In genomic region chr14:103818870-103819269, GRCh38 we compare ENCODE assay signal across 24 cellular contexts. TPM values are rescaled to one million over a fixed set of nuclear protein-coding genes. Genes with fewer than 3 reads are reported as not detected.
DNase-seq lines count a peak whose midpoint lies in the region; ATAC-seq and TF ChIP-seq lines count a peak whose summit lies in the region.
"Had no signal": no experiment of that assay in that cellular context is flagged by ENCODE, and none has a peak within 500 bp of the region (broad histone marks: within the 10 kb centered on the region; RNA-seq: fewer than 3 reads in every experiment).

No MANE protein-coding gene starts in this region.

- H3K36me3 ChIP-seq in CD4-positive, CD25-positive, alpha-beta regulatory T cell (ENCODE audit: control insufficient read depth, insufficient read depth, low read length) = no peaks in the 10 kb centered on the region
- H3K36me3 ChIP-seq in CD8-positive, alpha-beta T cell (ENCODE audit: insufficient read depth, low read length) = no peaks in the 10 kb centered on the region
- no peaks in the 10 kb centered on the region for H3K36me3 ChIP-seq in naive thymus-derived CD4-positive, alpha-beta T cell (ENCODE audit: control insufficient read depth in 2 of 3, insufficient read depth in 3 of 3, low read length in 3 of 3)
- H3K36me3 ChIP-seq in tibial artery = no peaks in the 10 kb centered on the region
- H3K36me3 ChIP-seq: BLaER1 treated with 17β-estradiol and CSF1 and Interleukin-3, amounts not matched to agents 10 nM and 100 nM; SJCRH30; tibial nerve had no signal

- no peaks in the 10 kb centered on the region for H3K9me3 ChIP-seq in CD4-positive, CD25-positive, alpha-beta regulatory T cell (ENCODE audit: control insufficient read depth in 2 of 2, low read length in 2 of 2)
- H3K9me3 ChIP-seq in CD8-positive, alpha-beta T cell (ENCODE audit: low read length) = no peaks in the 10 kb centered on the region
- no peaks in the 10 kb centered on the region for H3K9me3 ChIP-seq in naive thymus-derived CD4-positive, alpha-beta T cell (ENCODE audit: control insufficient read depth in 2 of 3, low read length in 3 of 3)
- no peaks in the 10 kb centered on the region for H3K9me3 ChIP-seq in tibial artery
- H3K9me3 ChIP-seq: BLaER1 treated with 17β-estradiol and CSF1 and Interleukin-3, amounts not matched to agents 10 nM and 100 nM; SJCRH30; tibial nerve had no signal

- no peak for TF ChIP-seq CTCF in CD8-positive, alpha-beta T cell (IDR thresholded peaks at IDR 0.05)
- TF ChIP-seq CTCF in tibial artery (IDR thresholded peaks at IDR 0.05) = no peak

- no peaks in the 10 kb centered on the region for H3K27me3 ChIP-seq in CD4-positive, CD25-positive, alpha-beta regulatory T cell (ENCODE audit: control insufficient read depth, insufficient read depth, low read length)
- H3K27me3 ChIP-seq in CD8-positive, alpha-beta T cell (ENCODE audit: insufficient read depth, low read length) = no peaks in the 10 kb centered on the region
- no peaks in the 10 kb centered on the region for H3K27me3 ChIP-seq in naive thymus-derived CD4-positive, alpha-beta T cell (ENCODE audit: control insufficient read depth in 2 of 2, insufficient read depth in 2 of 2, low read length in 2 of 2)
- no peaks in the 10 kb centered on the region for H3K27me3 ChIP-seq in tibial artery
- H3K27me3 ChIP-seq: BLaER1 treated with 17β-estradiol and CSF1 and Interleukin-3, amounts not matched to agents 10 nM and 100 nM; SJCRH30; tibial nerve had no signal

- peak overlapping the region in 2 of 3 donors; percentile 74 to 84 for H3K27ac Mint-ChIP-seq in CD4-positive, CD25-positive, alpha-beta regulatory T cell
- H3K27ac Mint-ChIP-seq in CD8-positive, alpha-beta T cell = peak overlapping the region; percentile 74
- H3K27ac Mint-ChIP-seq in effector memory CD8-positive, alpha-beta T cell = peak overlapping the region; percentile 63 to 72
- H3K27ac Mint-ChIP-seq in naive thymus-derived CD4-positive, alpha-beta T cell = peak overlapping the region in 7 of 9 donors; percentile 1 to 65 (median 57)
- H3K27ac Mint-ChIP-seq: activated CD8-positive, alpha-beta T cell treated with anti-CD3 and anti-CD28 coated beads for 36 hours; activated naive CD8-positive, alpha-beta T cell treated with anti-CD3 and anti-CD28 coated beads, Interleukin-2, amount 50 U/mL, for 24 hours; stimulated activated naive CD8-positive, alpha-beta T cell treated with anti-CD3 and anti-CD28 coated beads, Interleukin-15, Interleukin-2, amounts not matched to agents 100 ng/mL and 50 ng/mL, for 24 hours had no signal

- no peaks in the 10 kb centered on the region for H3K36me3 Mint-ChIP-seq in CD4-positive, CD25-positive, alpha-beta regulatory T cell
- no peaks in the 10 kb centered on the region for H3K36me3 Mint-ChIP-seq in CD8-positive, alpha-beta T cell
- peaks cover 3% of the 10 kb centered on the region for H3K36me3 Mint-ChIP-seq in effector memory CD8-positive, alpha-beta T cell (ENCODE audit: insufficient read depth)
- H3K36me3 Mint-ChIP-seq in naive thymus-derived CD4-positive, alpha-beta T cell = peaks cover 0 to 3% (median 0%) of the 10 kb centered on the region in 5 donors
- H3K36me3 Mint-ChIP-seq: IgD-negative memory B cell had no signal

- DNase-seq in CD4-positive, CD25-positive, alpha-beta regulatory T cell = no peak
- DNase-seq in CD8-positive, alpha-beta T cell = no peak
- no peak for DNase-seq in effector memory CD8-positive, alpha-beta T cell
- no peak for DNase-seq in naive thymus-derived CD4-positive, alpha-beta T cell
- DNase-seq in tibial artery = no peak
- no peak for DNase-seq in hepatic stellate cell (ENCODE audit: low spot score)
- DNase-seq: activated CD4-positive, alpha-beta T cell treated with anti-CD3 and anti-CD28 coated beads for 1 hour; activated CD8-positive, alpha-beta T cell treated with anti-CD3 and anti-CD28 coated beads for 36 hours; activated gamma-delta T cell; activated naive CD8-positive, alpha-beta T cell treated with anti-CD3 and anti-CD28 coated beads, Interleukin-2, amount 50 U/mL, for 24 hours; activated T-cell treated with anti-CD3 and anti-CD28 coated beads for 4 hours; EL; HCEC 1CT; mesenchymal stem cell; NCI-H1105; NCI-H187 treated with DMSO at 0.1 percent for 48 hours; NCI-H2227 treated with DMSO at 0.1 percent for 48 hours; SJCRH30 had no signal

- peaks cover 20 to 54% (median 29%) of the 10 kb centered on the region in 4 donors for H3K4me1 Mint-ChIP-seq in CD4-positive, CD25-positive, alpha-beta regulatory T cell
- H3K4me1 Mint-ChIP-seq in CD8-positive, alpha-beta T cell (ENCODE audit: low read depth) = peaks cover 49% of the 10 kb centered on the region
- peaks cover 15 to 33% of the 10 kb centered on the region in 2 donors for H3K4me1 Mint-ChIP-seq in effector memory CD8-positive, alpha-beta T cell (ENCODE audit: low read depth in 2 of 2)
- H3K4me1 Mint-ChIP-seq in naive thymus-derived CD4-positive, alpha-beta T cell = peaks cover 0 to 52% (median 47%) of the 10 kb centered on the region in 7 donors

- CTCF ChIA-PET in CD8-positive, alpha-beta T cell (lab: Charles Lee) = interaction anchor here (1.4 to 4.0 kb wide), 2 partner anchors 10 to 92 kb away, joined by 4 to 17 read pairs; no protein-coding TSS in a partner anchor
- CTCF ChIA-PET in naive thymus-derived CD4-positive, alpha-beta T cell (lab: Charles Lee) = interaction anchor here (3.9 kb wide), 1 partner anchor 10 kb away, joined by 16 read pairs; no protein-coding TSS in a partner anchor

- intact Hi-C loops in CD8-positive, alpha-beta T cell (cut with DNase I, micrococcal nuclease) = no loop called here
- intact Hi-C loops in naive thymus-derived CD4-positive, alpha-beta T cell (cut with micrococcal nuclease) = no loop called here
- intact Hi-C loops in tibial artery (cut with DNase I; ENCODE audit: low total_unique reads) = no loop called here

- POLR2A ChIA-PET in CD8-positive, alpha-beta T cell (lab: Charles Lee) = no interaction called here
- POLR2A ChIA-PET in naive thymus-derived CD4-positive, alpha-beta T cell (lab: Charles Lee) = no interaction called here

- H3K27me3 Mint-ChIP-seq in CD4-positive, CD25-positive, alpha-beta regulatory T cell = no peaks in the 10 kb centered on the region
- no peaks in the 10 kb centered on the region for H3K27me3 Mint-ChIP-seq in CD8-positive, alpha-beta T cell (ENCODE audit: low read depth)
- H3K27me3 Mint-ChIP-seq in effector memory CD8-positive, alpha-beta T cell = no peaks in the 10 kb centered on the region
- H3K27me3 Mint-ChIP-seq in naive thymus-derived CD4-positive, alpha-beta T cell = peaks cover 0 to 7% (median 0%) of the 10 kb centered on the region in 5 donors
- H3K27me3 Mint-ChIP-seq: activated CD8-positive, alpha-beta T cell treated with anti-CD3 and anti-CD28 coated beads for 36 hours; IgD-negative memory B cell; progenitor cell of endocrine pancreas; stimulated activated naive CD8-positive, alpha-beta T cell treated with anti-CD3 and anti-CD28 coated beads, Interleukin-15, Interleukin-2, amounts not matched to agents 100 ng/mL and 50 ng/mL, for 24 hours had no signal

- no peak for ATAC-seq in CD4-positive, CD25-positive, alpha-beta regulatory T cell (ENCODE audit: low read depth in 2 of 2)
- ATAC-seq in CD8-positive, alpha-beta T cell = no peak
- no peak for ATAC-seq in effector memory CD8-positive, alpha-beta T cell (replicated peaks)
- no peak for ATAC-seq in naive thymus-derived CD4-positive, alpha-beta T cell
- ATAC-seq in GM19455 (IDR thresholded peaks at IDR 0.05; ENCODE audit: unreplicated experiment) = no peak
- ATAC-seq: activated naive CD8-positive, alpha-beta T cell treated with anti-CD3 and anti-CD28 coated beads, Interleukin-2, amount 50 U/mL, for 24 hours had no signal

- no peaks in the 10 kb centered on the region for H3K9me3 Mint-ChIP-seq in CD4-positive, CD25-positive, alpha-beta regulatory T cell
- no peaks in the 10 kb centered on the region for H3K9me3 Mint-ChIP-seq in CD8-positive, alpha-beta T cell
- H3K9me3 Mint-ChIP-seq in effector memory CD8-positive, alpha-beta T cell = no peaks in the 10 kb centered on the region
- no peaks in the 10 kb centered on the region for H3K9me3 Mint-ChIP-seq in naive thymus-derived CD4-positive, alpha-beta T cell
- H3K9me3 Mint-ChIP-seq: activated CD8-positive, alpha-beta T cell treated with anti-CD3 and anti-CD28 coated beads for 36 hours; activated naive CD8-positive, alpha-beta T cell treated with anti-CD3 and anti-CD28 coated beads, Interleukin-2, amount 50 U/mL, for 24 hours; stimulated activated naive CD8-positive, alpha-beta T cell treated with anti-CD3 and anti-CD28 coated beads, Interleukin-15, Interleukin-2, amounts not matched to agents 100 ng/mL and 50 ng/mL, for 24 hours had no signal

- peaks cover 5% of the 10 kb centered on the region for H3K4me1 ChIP-seq in CD4-positive, CD25-positive, alpha-beta regulatory T cell (ENCODE audit: control insufficient read depth, insufficient read depth, low read length, poor library complexity, severe bottlenecking)
- peaks cover 27% of the 10 kb centered on the region for H3K4me1 ChIP-seq in CD8-positive, alpha-beta T cell (ENCODE audit: insufficient read depth, low read length)
- H3K4me1 ChIP-seq in naive thymus-derived CD4-positive, alpha-beta T cell (ENCODE audit: control insufficient read depth in 2 of 2, insufficient read depth in 2 of 2, low read length in 2 of 2) = peaks cover 0 to 18% of the 10 kb centered on the region in 2 donors
- H3K4me1 ChIP-seq in tibial artery = peaks cover 0 to 14% (median 2%) of the 10 kb centered on the region in 4 donors

- no peak overlapping the region for H3K27ac ChIP-seq in CD4-positive, CD25-positive, alpha-beta regulatory T cell (ENCODE audit: insufficient read depth, low read length, poor library complexity, severe bottlenecking)
- no peak overlapping the region for H3K27ac ChIP-seq in CD8-positive, alpha-beta T cell (ENCODE audit: low read depth, low read length)
- H3K27ac ChIP-seq in naive thymus-derived CD4-positive, alpha-beta T cell (ENCODE audit: low read depth, low read length) = no peak overlapping the region
- no peak overlapping the region for H3K27ac ChIP-seq in tibial artery
- H3K27ac ChIP-seq: BLaER1 treated with 17β-estradiol and CSF1 and Interleukin-3, amounts not matched to agents 10 nM and 100 nM; SJCRH30 had no signal

- no peak overlapping the region for H3K4me3 ChIP-seq in CD4-positive, CD25-positive, alpha-beta regulatory T cell (ENCODE audit: low read depth, low read length)
- H3K4me3 ChIP-seq in CD8-positive, alpha-beta T cell (ENCODE audit: low read depth, low read length) = no peak overlapping the region
- no peak overlapping the region for H3K4me3 ChIP-seq in naive thymus-derived CD4-positive, alpha-beta T cell (ENCODE audit: low read length)
- H3K4me3 ChIP-seq in tibial artery = no peak overlapping the region
- H3K4me3 ChIP-seq: BLaER1 treated with 17β-estradiol and CSF1 and Interleukin-3, amounts not matched to agents 10 nM and 100 nM; SJCRH30; tibial nerve had no signal

- H3K4me3 Mint-ChIP-seq in CD4-positive, CD25-positive, alpha-beta regulatory T cell = no peak overlapping the region
- no peak overlapping the region for H3K4me3 Mint-ChIP-seq in CD8-positive, alpha-beta T cell
- no peak overlapping the region for H3K4me3 Mint-ChIP-seq in effector memory CD8-positive, alpha-beta T cell
- H3K4me3 Mint-ChIP-seq in naive thymus-derived CD4-positive, alpha-beta T cell = peak overlapping the region in 1 of 10 donors; percentile 63
- H3K4me3 Mint-ChIP-seq: activated CD8-positive, alpha-beta T cell treated with anti-CD3 and anti-CD28 coated beads for 36 hours; activated naive CD8-positive, alpha-beta T cell treated with anti-CD3 and anti-CD28 coated beads, Interleukin-2, amount 50 U/mL, for 24 hours; stimulated activated naive CD8-positive, alpha-beta T cell treated with anti-CD3 and anti-CD28 coated beads, Interleukin-15, Interleukin-2, amounts not matched to agents 100 ng/mL and 50 ng/mL, for 24 hours had no signal

RNA-seq across cellular contexts. Expression of gene PPP1R13B, which starts 28.5 kb away (rescaled TPM):
- 21.5 TPM for total RNA-seq in CD4-positive, CD25-positive, alpha-beta regulatory T cell
- polyA plus RNA-seq in CD4-positive, CD25-positive, alpha-beta regulatory T cell = 1 to 10 TPM; 1.5 to 3.9 (median 2.4) TPM
- 10 to 100 TPM; 20.9 to 22.6 TPM for total RNA-seq in CD8-positive, alpha-beta T cell
- total RNA-seq in naive thymus-derived CD4-positive, alpha-beta T cell = 10 to 100 TPM; 10.8 to 26.8 (median 17.7) TPM
- 1 to 10 TPM; 3.3 to 3.9 TPM for polyA plus RNA-seq in naive thymus-derived CD4-positive, alpha-beta T cell
